In the genomic region with DNA sequence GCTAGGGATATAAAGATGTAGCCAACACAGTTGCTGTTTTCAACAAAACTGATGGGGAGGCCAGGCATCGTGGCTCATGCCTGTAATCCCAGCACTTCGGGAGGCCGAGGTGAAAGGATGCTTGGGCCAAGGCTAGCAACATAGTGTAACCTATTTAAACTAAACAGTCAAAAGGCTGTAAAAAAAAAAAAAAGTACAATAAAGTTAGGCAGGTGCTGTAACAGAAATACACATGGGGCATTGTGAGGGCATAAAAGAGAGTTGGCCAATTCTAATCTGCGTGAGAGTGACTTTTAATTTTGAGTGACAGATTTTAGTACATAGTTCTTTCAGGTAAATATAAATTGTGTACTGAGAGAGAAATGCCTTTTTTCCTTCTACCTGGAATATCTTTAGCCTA, we compare ENCODE assay signal across 23 cellular contexts.
"Had no signal": no experiment of that assay in that cellular context is flagged by ENCODE, and none has a peak within 500 bp of the region (broad histone marks: within the 10 kb centered on the region; RNA-seq: fewer than 3 reads in every experiment).

No MANE protein-coding gene starts in this region.

- H3K4me2 ChIP-seq: smooth muscle cell had no signal

- H3K79me2 ChIP-seq: parathyroid adenoma had no signal

- H3K27ac ChIP-seq: left lung, lower lobe of right lung, parathyroid adenoma, psoas muscle, right lobe of liver, stomach, testis, thyroid gland, transverse colon, upper lobe of left lung, vagina had no signal

- DNase-seq: hippocampal formation; kidney glomerular epithelial cell; left cardiac atrium; left lung; lower lobe of right lung; mammary epithelial cell; mesenchymal stem cell; naive thymus-derived CD4-positive, alpha-beta T cell; nucleus accumbens; psoas muscle; right lobe of liver; stimulated activated CD4-positive, alpha-beta T cell treated with anti-CD3 and anti-CD28 coated beads, Interleukin-1b, Interleukin-23, amount 100 ng/mL, for 48 hours; stimulated activated CD4-positive, alpha-beta T cell treated with anti-CD3 and anti-CD28 coated beads, Interleukin-2, amount 100 ng/mL, for 48 hours; stimulated activated naive B cell treated with anti-CD40 and anti-IgM and Interleukin-4, amounts not matched to agents 10 μg/mL and 1 μg/mL and 100 μg/mL, for 72 hours; stimulated activated naive CD8-positive, alpha-beta T cell treated with anti-CD3 and anti-CD28 coated beads, Interleukin-15, Interleukin-2, amounts not matched to agents 100 U/mL and 50 U/mL, for 24 hours; stomach; testis; thyroid gland; transverse colon; upper lobe of left lung had no signal

- H3K4me1 ChIP-seq: parathyroid adenoma, psoas muscle, right lobe of liver, testis, thyroid gland, vagina had no signal

- H3K27me3 ChIP-seq: left lung, right lobe of liver, stomach, testis, thyroid gland, transverse colon, upper lobe of left lung, vagina had no signal

- H3K36me3 ChIP-seq: left lung, lower lobe of right lung, right lobe of liver, stomach, thyroid gland, transverse colon, upper lobe of left lung, vagina had no signal

- H3K4me3 ChIP-seq: left lung, lower lobe of right lung, psoas muscle, right lobe of liver, smooth muscle cell, stomach, testis, thyroid gland, transverse colon, upper lobe of left lung, vagina had no signal

- ATAC-seq: left cardiac atrium; left lung; lower lobe of right lung; naive thymus-derived CD4-positive, alpha-beta T cell; psoas muscle; right lobe of liver; stimulated activated naive B cell treated with anti-CD40 and anti-IgM and Interleukin-4, amounts not matched to agents 10 μg/mL and 1 μg/mL and 100 μg/mL, for 72 hours; stimulated activated naive CD8-positive, alpha-beta T cell treated with anti-CD3 and anti-CD28 coated beads, Interleukin-15, Interleukin-2, amounts not matched to agents 100 U/mL and 50 U/mL, for 24 hours had no signal

- H3K9ac ChIP-seq: parathyroid adenoma had no signal

- H3K9me3 ChIP-seq: left lung, lower lobe of right lung, psoas muscle, right lobe of liver, stomach, testis, thyroid gland, transverse colon, upper lobe of left lung, vagina had no signal

- H2AFZ ChIP-seq: parathyroid adenoma had no signal
